In genomic region chr12:129662184-129662583, GRCh38 we compare ENCODE assay signal across 17 cellular contexts.
DNase-seq lines count a peak whose midpoint lies in the region; ATAC-seq, FAIRE-seq and TF ChIP-seq lines count a peak whose summit lies in the region.
"Had no signal": no experiment of that assay in that cellular context is flagged by ENCODE, and none has a peak within 500 bp of the region (broad histone marks: within the 10 kb centered on the region; RNA-seq: fewer than 3 reads in every experiment).

No MANE protein-coding gene starts in this region.

- TF ChIP-seq CTCF in retinal pigment epithelial cell (conservative IDR thresholded peaks at IDR 0.05; ENCODE audit: low read depth, low read length) = no peak

- H3K27ac ChIP-seq in epithelial cell of prostate = peak overlapping the region; percentile 51
- H3K27ac ChIP-seq: BLaER1, GM23248 had no signal

- no peak overlapping the region for H3K4me3 ChIP-seq in retinal pigment epithelial cell (ENCODE audit: low read length)
- H3K4me3 ChIP-seq: BLaER1, GM23248, HAP-1 had no signal

- TF ChIP-seq POLR2A in erythroblast (IDR thresholded peaks at IDR 0.05; ENCODE audit: low read length) = no peak

- no peak for FAIRE-seq in RCC 7860 (lab: Jason Lieb, UNC)
- FAIRE-seq: HepG2 had no signal

- in situ Hi-C loops in Caki2 (cut with HindIII; ENCODE audit: low pct_unique_long_range_greater_than_20kb, low sequenced_read_pairs) = no loop called here

- DNase-seq in Caki2 (ENCODE audit: low read depth) (peak; percentile 3), RCC 7860 (ENCODE audit: low spot score) (peak; percentile 7), epithelial cell of prostate (ENCODE audit: low read depth, low spot score) (no peak), retinal pigment epithelial cell (ENCODE audit: low read depth) (peak; percentile 73), NK-92 (lab: John Stamatoyannopoulos, UW; ENCODE audit: unreplicated experiment) (no peak), erythroblast (lab: John Stamatoyannopoulos, UW) (no peak)
- DNase-seq: 8988T; Calu3; CD4-positive, alpha-beta memory T cell; DMS79 treated with DMSO at 0.1 percent for 48 hours; GF-D8; GM23248 had no signal

- ATAC-seq in GM18858 (IDR thresholded peaks at IDR 0.05; ENCODE audit: unreplicated experiment) (no peak), GM21423 (IDR thresholded peaks at IDR 0.05; ENCODE audit: unreplicated experiment) (no peak)
- ATAC-seq: HepG2 had no signal

Comparison
In these comparisons a context has a peak if more than half of its experiments do, and no peak if none do; other contexts are left out.
1. DNase-seq: peak in Caki2 (single experiment), RCC 7860 (single experiment) and retinal pigment epithelial cell (single experiment); none in epithelial cell of prostate (single experiment), NK-92 (single experiment) and erythroblast (0 of 2).